Comparison of ENCODE assay signal across 1 cellular context in genomic region chr2:42172566-42172965, GRCh38.
TF ChIP-seq lines count a peak whose summit lies in the region.

No MANE protein-coding gene starts in this region.

TF ChIP-seq in GM12878, 131 proteins besides CTCF, POLR2A, EP300 and RAD21:
- TF ChIP-seq POLR2AphosphoS5 (IDR thresholded peaks at IDR 0.05; ENCODE audit: low read length) (no peak), RAD51 (IDR thresholded peaks at IDR 0.05) (no peak), SP1 (IDR thresholded peaks at IDR 0.05; ENCODE audit: low read depth, low read length) (no peak), NRF1 (conservative IDR thresholded peaks at IDR 0.05; ENCODE audit: low read depth, low read length) (no peak), HDAC2 (IDR thresholded peaks at IDR 0.05) (no peak), NR2C2 (IDR thresholded peaks at IDR 0.05; ENCODE audit: borderline replicate concordance, control insufficient read depth, insufficient read length, low read depth) (no peak)
TF ChIP-seq in GM12878: peak in this region for 0.
